In genomic region chr11:134224710-134225662, GRCh38 we compare ENCODE assay signal across 8 cellular contexts. TPM values are rescaled to one million over a fixed set of nuclear protein-coding genes. Genes with fewer than 3 reads are reported as not detected.
DNase-seq lines count a peak whose midpoint lies in the region; ATAC-seq and TF ChIP-seq lines count a peak whose summit lies in the region.

No MANE protein-coding gene starts in this region.

- H3K4me1 Mint-ChIP-seq in HFFc6 (ENCODE audit: low read depth) (peaks cover 65% of the 10 kb centered on the region), activated B cell treated with CpG ODN at 0.5 μM for 24 hours (peaks cover 54% of the 10 kb centered on the region)

- no peaks in the 10 kb centered on the region for H3K27me3 Mint-ChIP-seq in HFFc6 (ENCODE audit: insufficient read depth)
- H3K27me3 Mint-ChIP-seq in activated B cell treated with CpG ODN at 0.5 μM for 24 hours: peaks cover 12% of the 10 kb centered on the region

- DNase-seq in HFFc6: peak; percentile 18
- peak; percentile 74 for DNase-seq in NCI-H1105 treated with DMSO at 0.1 percent for 48 hours (lab: John Stamatoyannopoulos, UW)
- DNase-seq in activated B cell treated with CpG ODN at 0.5 μM for 24 hours: no peak
- DNase-seq in caudate nucleus (lab: John Stamatoyannopoulos, UW): peak in 56 of 61 donors; percentile 3 to 85 (median 60)
- peak; percentile 41 for DNase-seq in kidney tubule cell (ENCODE audit: low spot score)
- peak; percentile 25 to 52 for DNase-seq in stimulated activated CD4-positive, alpha-beta T cell treated with anti-CD3 and anti-CD28 coated beads, Interleukin-1b, Interleukin-23, amount 100 ng/mL, for 4 hours (ENCODE audit: low read depth in 2 of 2)
- DNase-seq in epidermal melanocyte (ENCODE audit: insufficient read length, low spot score): no peak

- H3K9me3 Mint-ChIP-seq in HFFc6 (no peaks in the 10 kb centered on the region), activated B cell treated with CpG ODN at 0.5 μM for 24 hours (no peaks in the 10 kb centered on the region)

- CTCF ChIA-PET in activated B cell treated with CpG ODN at 0.5 μM for 24 hours (lab: Charles Lee): interaction anchor here (0.7 to 1.8 kb wide), 4 partner anchors 8 to 37 kb away, joined by 3 to 9 read pairs (median 4); no protein-coding TSS in a partner anchor

- peak overlapping the region; percentile 79 for H3K27ac ChIP-seq in caudate nucleus (ENCODE audit: low read depth, low read length)

- intact Hi-C loops in activated B cell treated with CpG ODN at 0.5 μM for 24 hours (cut with micrococcal nuclease): loop anchor here (1.0 to 5.0 kb wide), 5 partner anchors 18 to 173 kb away; partner anchors contain the start of genes ACAD8, GLB1L2, JAM3 and THYN1

- peak overlapping the region; percentile 82 for H3K4me3 ChIP-seq in GM12875 (ENCODE audit: low read depth, low read length)

- H3K4me3 Mint-ChIP-seq in HFFc6 (peak overlapping the region; percentile 99), activated B cell treated with CpG ODN at 0.5 μM for 24 hours (peak overlapping the region; percentile 88)

- TF ChIP-seq CTCF in GM12875 (IDR thresholded peaks at IDR 0.05; ENCODE audit: borderline replicate concordance, insufficient read depth, low read depth, low read length) (no peak), HFFc6 (IDR thresholded peaks at IDR 0.05) (no peak), activated B cell treated with CpG ODN at 0.5 μM for 24 hours (IDR thresholded peaks at IDR 0.05) (no peak)

- peak; percentile 2 for ATAC-seq in activated B cell treated with CpG ODN at 0.5 μM for 24 hours (ENCODE audit: low read depth)

- peaks cover 18% of the 10 kb centered on the region; the same call in 1 of the 2 replicates for H3K36me3 Mint-ChIP-seq in HFFc6 (ENCODE audit: low read depth)
- peaks cover 14% of the 10 kb centered on the region for H3K36me3 Mint-ChIP-seq in activated B cell treated with CpG ODN at 0.5 μM for 24 hours (ENCODE audit: low read depth)

- POLR2A ChIA-PET in activated B cell treated with CpG ODN at 0.5 μM for 24 hours (lab: Charles Lee): interaction anchor here (0.6 to 2.1 kb wide), 9 partner anchors 9 to 187 kb away, joined by 3 to 37 read pairs (median 4); partner anchors contain the start of genes ACAD8 and THYN1

- H3K27ac Mint-ChIP-seq in HFFc6 (peak overlapping the region; percentile 83), activated B cell treated with CpG ODN at 0.5 μM for 24 hours (peak overlapping the region; percentile 77)

RNA-seq across cellular contexts. Expression of gene VPS26B, which starts 0.5 kb away (rescaled TPM):
- 10 to 100 TPM; 36.5 to 45.0 (median 39.1) TPM for total RNA-seq in HFFc6 (2021; fragmentation: NEBNext Ultra II Directional; extraction: Animal tissue kit (Norgen Biotek cat#: 25700))
- 8.9 and 11.4 TPM in 2 replicates for total RNA-seq in activated B cell treated with CpG ODN at 0.5 μM for 24 hours

RNA-seq across cellular contexts. Expression of gene NCAPD3, which starts 1.2 kb away (rescaled TPM):
- 10 to 100 TPM; 19.6 to 31.1 (median 29.4) TPM for total RNA-seq in HFFc6 (2021; fragmentation: NEBNext Ultra II Directional; extraction: Animal tissue kit (Norgen Biotek cat#: 25700))
- 22.2 and 22.7 TPM in 2 replicates for total RNA-seq in activated B cell treated with CpG ODN at 0.5 μM for 24 hours

RNA-seq across cellular contexts. Expression of gene THYN1, which starts 28.2 kb away (rescaled TPM):
- total RNA-seq in HFFc6 (2021; fragmentation: NEBNext Ultra II Directional; extraction: Animal tissue kit (Norgen Biotek cat#: 25700)): 10 to 100 TPM; 32.7 to 36.8 (median 34.2) TPM
- 27.7 and 30.6 TPM in 2 replicates for total RNA-seq in activated B cell treated with CpG ODN at 0.5 μM for 24 hours

RNA-seq across cellular contexts. Expression of gene ACAD8, which starts 28.4 kb away (rescaled TPM):
- 10 to 100 TPM; 11.8 to 15.7 (median 13.8) TPM for total RNA-seq in HFFc6 (2021; fragmentation: NEBNext Ultra II Directional; extraction: Animal tissue kit (Norgen Biotek cat#: 25700))
- total RNA-seq in activated B cell treated with CpG ODN at 0.5 μM for 24 hours: 20.1 and 23.1 TPM in 2 replicates

RNA-seq across cellular contexts. Expression of gene GLB1L3, which starts 51.2 kb away (rescaled TPM):
- not detected for total RNA-seq in HFFc6 (2021; fragmentation: NEBNext Ultra II Directional; extraction: Animal tissue kit (Norgen Biotek cat#: 25700))
- not detected in 2 replicates for total RNA-seq in activated B cell treated with CpG ODN at 0.5 μM for 24 hours

Comparison
In these comparisons a context has a peak if more than half of its experiments do, and no peak if none do; other contexts are left out.
1. DNase-seq: peak in HFFc6 (single experiment), NCI-H1105 treated with DMSO at 0.1 percent for 48 hours (single experiment), caudate nucleus (56 of 61), kidney tubule cell (single experiment) and stimulated activated CD4-positive, alpha-beta T cell treated with anti-CD3 and anti-CD28 coated beads, Interleukin-1b, Interleukin-23, amount 100 ng/mL, for 4 hours (2 of 2); none in activated B cell treated with CpG ODN at 0.5 μM for 24 hours (single experiment) and epidermal melanocyte (single experiment).